Comparison of ENCODE assay signal across 19 cellular contexts in the genomic region with DNA sequence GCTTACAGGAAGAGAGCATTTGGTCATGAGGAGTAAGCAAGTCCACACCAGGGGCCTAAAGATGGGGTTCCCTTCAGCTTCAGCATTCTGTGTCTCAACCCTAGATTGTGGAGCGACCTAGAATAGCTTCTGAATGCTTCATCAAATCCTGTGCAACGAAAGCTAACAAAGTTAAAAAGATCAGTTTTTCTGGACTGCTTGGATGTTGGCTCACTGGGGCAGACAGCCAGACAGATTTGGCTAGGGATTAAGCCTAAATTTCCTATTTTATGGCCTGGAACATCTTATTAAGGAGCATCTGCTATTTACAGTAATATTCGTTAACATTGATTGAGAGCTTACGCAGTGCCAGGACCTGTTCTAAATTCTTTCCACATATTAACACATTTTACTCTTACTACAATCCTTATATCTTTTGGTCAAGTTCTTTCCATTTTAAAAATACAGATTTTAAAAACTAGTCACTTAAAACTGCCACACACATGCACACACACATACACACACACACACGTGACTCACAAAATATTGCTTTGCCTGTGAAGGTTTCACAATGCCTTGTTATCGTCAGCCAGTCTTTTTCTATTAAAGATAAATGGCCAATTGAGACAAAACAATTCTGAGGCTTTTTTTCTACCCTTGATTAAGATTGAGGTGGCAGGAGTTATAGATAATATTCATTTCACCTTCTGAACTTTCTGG.
"Had no signal": no experiment of that assay in that cellular context is flagged by ENCODE, and none has a peak within 500 bp of the region (broad histone marks: within the 10 kb centered on the region; RNA-seq: fewer than 3 reads in every experiment).

No MANE protein-coding gene starts in this region.

- H3K9me3 ChIP-seq: neutrophil, thoracic aorta, upper lobe of right lung had no signal

- H3K36me3 ChIP-seq: neutrophil, thoracic aorta, upper lobe of right lung had no signal

- ATAC-seq: activated CD8-positive, alpha-beta memory T cell treated with anti-CD3 and anti-CD28 coated beads, Interleukin-2, amount 10 ng/mL, durations not matched to agents 7 days and 5 days; left colon; natural killer cell treated with Interleukin-12 subunit alpha and Interleukin-12 subunit beta and Interleukin-15 and Interleukin-18, amount 100 ng/mL, for 72 hours; stimulated activated naive B cell treated with anti-CD40 and anti-IgM and Interleukin-4, amounts not matched to agents 10 μg/mL and 1 μg/mL and 100 μg/mL, for 72 hours had no signal

- H3K4me3 ChIP-seq: lung, thoracic aorta, upper lobe of right lung had no signal

- H3K4me1 ChIP-seq: parathyroid adenoma had no signal

- H3K27ac ChIP-seq: neutrophil, parathyroid adenoma, thoracic aorta, upper lobe of right lung had no signal

- H2AFZ ChIP-seq: parathyroid adenoma had no signal

- H3K27me3 ChIP-seq: neutrophil, upper lobe of right lung had no signal

- DNase-seq: activated CD4-positive, alpha-beta memory T cell treated with anti-CD3 and anti-CD28 coated beads, Interleukin-2, amount 10 ng/mL, durations not matched to agents 7 days and 5 days; activated CD4-positive, alpha-beta T cell treated with anti-CD3 and anti-CD28 coated beads for 48 hours; activated CD4-positive, CD25-positive, alpha-beta regulatory T cell; activated CD8-positive, alpha-beta memory T cell treated with anti-CD3 and anti-CD28 coated beads, Interleukin-2, amount 10 ng/mL, durations not matched to agents 7 days and 5 days; amygdala; caudate nucleus; foreskin fibroblast; hypothalamus; islet precursor cell; left colon; stimulated activated naive B cell treated with anti-CD40 and anti-IgM and Interleukin-4, amounts not matched to agents 10 μg/mL and 1 μg/mL and 100 μg/mL, for 72 hours; T-helper 1 cell; T-helper 9 cell; upper lobe of right lung had no signal

- H3K9ac ChIP-seq: parathyroid adenoma had no signal

- H3K79me2 ChIP-seq: parathyroid adenoma had no signal
